Comparison of ENCODE assay signal across 1 cellular context in the genomic region with DNA sequence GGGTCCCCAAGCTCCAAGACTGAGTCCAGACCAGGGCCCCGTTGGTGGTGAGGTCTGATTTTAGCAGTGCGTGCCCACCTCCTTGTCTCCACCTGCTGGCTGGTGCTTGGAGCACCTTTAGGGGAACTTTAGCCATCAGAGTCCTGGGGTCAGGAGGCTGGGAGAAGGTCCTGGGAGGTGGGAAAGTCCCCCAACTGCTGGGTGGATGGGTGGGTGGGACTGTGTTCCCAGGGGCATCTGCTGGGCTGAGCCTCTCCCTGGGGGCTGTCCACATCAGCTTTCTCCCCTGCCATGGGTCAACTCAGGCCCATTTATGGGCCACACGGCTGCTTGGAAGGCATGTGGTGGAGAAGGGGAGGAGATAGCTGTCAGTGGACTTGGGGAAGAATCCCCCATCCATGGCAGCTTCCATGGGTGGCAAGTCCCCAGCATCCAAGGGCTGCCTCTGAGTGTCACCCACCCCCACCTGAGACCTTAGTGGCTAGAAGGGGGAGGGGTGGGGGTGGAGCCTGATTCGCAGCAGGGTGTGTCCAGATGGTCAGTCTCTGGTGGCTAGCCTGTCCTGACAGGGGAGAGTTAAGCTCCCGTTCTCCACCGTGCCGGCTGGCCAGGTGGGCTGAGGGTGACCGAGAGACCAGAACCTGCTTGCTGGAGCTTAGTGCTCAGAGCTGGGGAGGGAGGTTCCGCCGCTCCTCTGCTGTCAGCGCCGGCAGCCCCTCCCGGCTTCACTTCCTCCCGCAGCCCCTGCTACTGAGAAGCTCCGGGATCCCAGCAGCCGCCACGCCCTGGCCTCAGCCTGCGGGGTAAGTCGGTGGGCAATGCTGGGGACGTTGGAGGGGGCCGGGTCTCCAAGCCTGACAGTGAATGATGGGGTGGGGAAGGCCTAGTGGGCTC.
TF ChIP-seq lines count a peak whose summit lies in the region.

A gene with protein sequence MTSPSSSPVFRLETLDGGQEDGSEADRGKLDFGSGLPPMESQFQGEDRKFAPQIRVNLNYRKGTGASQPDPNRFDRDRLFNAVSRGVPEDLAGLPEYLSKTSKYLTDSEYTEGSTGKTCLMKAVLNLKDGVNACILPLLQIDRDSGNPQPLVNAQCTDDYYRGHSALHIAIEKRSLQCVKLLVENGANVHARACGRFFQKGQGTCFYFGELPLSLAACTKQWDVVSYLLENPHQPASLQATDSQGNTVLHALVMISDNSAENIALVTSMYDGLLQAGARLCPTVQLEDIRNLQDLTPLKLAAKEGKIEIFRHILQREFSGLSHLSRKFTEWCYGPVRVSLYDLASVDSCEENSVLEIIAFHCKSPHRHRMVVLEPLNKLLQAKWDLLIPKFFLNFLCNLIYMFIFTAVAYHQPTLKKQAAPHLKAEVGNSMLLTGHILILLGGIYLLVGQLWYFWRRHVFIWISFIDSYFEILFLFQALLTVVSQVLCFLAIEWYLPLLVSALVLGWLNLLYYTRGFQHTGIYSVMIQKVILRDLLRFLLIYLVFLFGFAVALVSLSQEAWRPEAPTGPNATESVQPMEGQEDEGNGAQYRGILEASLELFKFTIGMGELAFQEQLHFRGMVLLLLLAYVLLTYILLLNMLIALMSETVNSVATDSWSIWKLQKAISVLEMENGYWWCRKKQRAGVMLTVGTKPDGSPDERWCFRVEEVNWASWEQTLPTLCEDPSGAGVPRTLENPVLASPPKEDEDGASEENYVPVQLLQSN (plus strand): TSS at position 541 of the 894 bp plus-strand sequence. CDS start 2,098 bp downstream, outside the sequence.

TF ChIP-seq in HepG2, 621 proteins besides CTCF, POLR2A, EP300 and RAD21 (continued from another document):
- TF ChIP-seq, protein P1, sequence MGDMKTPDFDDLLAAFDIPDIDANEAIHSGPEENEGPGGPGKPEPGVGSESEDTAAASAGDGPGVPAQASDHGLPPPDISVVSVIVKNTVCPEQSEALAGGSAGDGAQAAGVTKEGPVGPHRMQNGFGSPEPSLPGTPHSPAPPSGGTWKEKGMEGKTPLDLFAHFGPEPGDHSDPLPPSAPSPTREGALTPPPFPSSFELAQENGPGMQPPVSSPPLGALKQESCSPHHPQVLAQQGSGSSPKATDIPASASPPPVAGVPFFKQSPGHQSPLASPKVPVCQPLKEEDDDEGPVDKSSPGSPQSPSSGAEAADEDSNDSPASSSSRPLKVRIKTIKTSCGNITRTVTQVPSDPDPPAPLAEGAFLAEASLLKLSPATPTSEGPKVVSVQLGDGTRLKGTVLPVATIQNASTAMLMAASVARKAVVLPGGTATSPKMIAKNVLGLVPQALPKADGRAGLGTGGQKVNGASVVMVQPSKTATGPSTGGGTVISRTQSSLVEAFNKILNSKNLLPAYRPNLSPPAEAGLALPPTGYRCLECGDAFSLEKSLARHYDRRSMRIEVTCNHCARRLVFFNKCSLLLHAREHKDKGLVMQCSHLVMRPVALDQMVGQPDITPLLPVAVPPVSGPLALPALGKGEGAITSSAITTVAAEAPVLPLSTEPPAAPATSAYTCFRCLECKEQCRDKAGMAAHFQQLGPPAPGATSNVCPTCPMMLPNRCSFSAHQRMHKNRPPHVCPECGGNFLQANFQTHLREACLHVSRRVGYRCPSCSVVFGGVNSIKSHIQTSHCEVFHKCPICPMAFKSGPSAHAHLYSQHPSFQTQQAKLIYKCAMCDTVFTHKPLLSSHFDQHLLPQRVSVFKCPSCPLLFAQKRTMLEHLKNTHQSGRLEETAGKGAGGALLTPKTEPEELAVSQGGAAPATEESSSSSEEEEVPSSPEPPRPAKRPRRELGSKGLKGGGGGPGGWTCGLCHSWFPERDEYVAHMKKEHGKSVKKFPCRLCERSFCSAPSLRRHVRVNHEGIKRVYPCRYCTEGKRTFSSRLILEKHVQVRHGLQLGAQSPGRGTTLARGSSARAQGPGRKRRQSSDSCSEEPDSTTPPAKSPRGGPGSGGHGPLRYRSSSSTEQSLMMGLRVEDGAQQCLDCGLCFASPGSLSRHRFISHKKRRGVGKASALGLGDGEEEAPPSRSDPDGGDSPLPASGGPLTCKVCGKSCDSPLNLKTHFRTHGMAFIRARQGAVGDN (CRISPR knock-in tag; IDR thresholded peaks at IDR 0.05), result peak; percentile 67
- no peak for TF ChIP-seq ZNF644 (CRISPR knock-in tag; IDR thresholded peaks at IDR 0.05; ENCODE audit: low read depth)
- TF ChIP-seq, protein P2, sequence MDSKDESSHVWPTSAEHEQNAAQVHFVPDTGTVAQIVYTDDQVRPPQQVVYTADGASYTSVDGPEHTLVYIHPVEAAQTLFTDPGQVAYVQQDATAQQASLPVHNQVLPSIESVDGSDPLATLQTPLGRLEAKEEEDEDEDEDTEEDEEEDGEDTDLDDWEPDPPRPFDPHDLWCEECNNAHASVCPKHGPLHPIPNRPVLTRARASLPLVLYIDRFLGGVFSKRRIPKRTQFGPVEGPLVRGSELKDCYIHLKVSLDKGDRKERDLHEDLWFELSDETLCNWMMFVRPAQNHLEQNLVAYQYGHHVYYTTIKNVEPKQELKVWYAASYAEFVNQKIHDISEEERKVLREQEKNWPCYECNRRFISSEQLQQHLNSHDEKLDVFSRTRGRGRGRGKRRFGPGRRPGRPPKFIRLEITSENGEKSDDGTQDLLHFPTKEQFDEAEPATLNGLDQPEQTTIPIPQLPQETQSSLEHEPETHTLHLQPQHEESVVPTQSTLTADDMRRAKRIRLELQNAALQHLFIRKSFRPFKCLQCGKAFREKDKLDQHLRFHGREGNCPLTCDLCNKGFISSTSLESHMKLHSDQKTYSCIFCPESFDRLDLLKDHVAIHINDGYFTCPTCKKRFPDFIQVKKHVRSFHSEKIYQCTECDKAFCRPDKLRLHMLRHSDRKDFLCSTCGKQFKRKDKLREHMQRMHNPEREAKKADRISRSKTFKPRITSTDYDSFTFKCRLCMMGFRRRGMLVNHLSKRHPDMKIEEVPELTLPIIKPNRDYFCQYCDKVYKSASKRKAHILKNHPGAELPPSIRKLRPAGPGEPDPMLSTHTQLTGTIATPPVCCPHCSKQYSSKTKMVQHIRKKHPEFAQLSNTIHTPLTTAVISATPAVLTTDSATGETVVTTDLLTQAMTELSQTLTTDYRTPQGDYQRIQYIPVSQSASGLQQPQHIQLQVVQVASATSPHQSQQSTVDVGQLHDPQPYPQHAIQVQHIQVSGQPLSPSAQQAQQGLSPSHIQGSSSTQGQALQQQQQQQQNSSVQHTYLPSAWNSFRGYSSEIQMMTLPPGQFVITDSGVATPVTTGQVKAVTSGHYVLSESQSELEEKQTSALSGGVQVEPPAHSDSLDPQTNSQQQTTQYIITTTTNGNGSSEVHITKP (CRISPR knock-in tag; IDR thresholded peaks at IDR 0.05; ENCODE audit: low read depth), result 0 out of 2 replicates have a peak, but pooled peaks have one; percentile 21
- TF ChIP-seq, protein P3, sequence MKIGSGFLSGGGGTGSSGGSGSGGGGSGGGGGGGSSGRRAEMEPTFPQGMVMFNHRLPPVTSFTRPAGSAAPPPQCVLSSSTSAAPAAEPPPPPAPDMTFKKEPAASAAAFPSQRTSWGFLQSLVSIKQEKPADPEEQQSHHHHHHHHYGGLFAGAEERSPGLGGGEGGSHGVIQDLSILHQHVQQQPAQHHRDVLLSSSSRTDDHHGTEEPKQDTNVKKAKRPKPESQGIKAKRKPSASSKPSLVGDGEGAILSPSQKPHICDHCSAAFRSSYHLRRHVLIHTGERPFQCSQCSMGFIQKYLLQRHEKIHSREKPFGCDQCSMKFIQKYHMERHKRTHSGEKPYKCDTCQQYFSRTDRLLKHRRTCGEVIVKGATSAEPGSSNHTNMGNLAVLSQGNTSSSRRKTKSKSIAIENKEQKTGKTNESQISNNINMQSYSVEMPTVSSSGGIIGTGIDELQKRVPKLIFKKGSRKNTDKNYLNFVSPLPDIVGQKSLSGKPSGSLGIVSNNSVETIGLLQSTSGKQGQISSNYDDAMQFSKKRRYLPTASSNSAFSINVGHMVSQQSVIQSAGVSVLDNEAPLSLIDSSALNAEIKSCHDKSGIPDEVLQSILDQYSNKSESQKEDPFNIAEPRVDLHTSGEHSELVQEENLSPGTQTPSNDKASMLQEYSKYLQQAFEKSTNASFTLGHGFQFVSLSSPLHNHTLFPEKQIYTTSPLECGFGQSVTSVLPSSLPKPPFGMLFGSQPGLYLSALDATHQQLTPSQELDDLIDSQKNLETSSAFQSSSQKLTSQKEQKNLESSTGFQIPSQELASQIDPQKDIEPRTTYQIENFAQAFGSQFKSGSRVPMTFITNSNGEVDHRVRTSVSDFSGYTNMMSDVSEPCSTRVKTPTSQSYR (CRISPR knock-in tag; IDR thresholded peaks at IDR 0.05; ENCODE audit: borderline replicate concordance), result peak; percentile 82; the same call in 1 of the 2 replicates
- TF ChIP-seq ZNF543 (CRISPR knock-in tag; IDR thresholded peaks at IDR 0.05), result 0 out of 2 replicates have a peak, but pooled peaks have one; percentile 58
- TF ChIP-seq, protein P4, sequence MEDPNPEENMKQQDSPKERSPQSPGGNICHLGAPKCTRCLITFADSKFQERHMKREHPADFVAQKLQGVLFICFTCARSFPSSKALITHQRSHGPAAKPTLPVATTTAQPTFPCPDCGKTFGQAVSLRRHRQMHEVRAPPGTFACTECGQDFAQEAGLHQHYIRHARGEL (CRISPR knock-in tag; IDR thresholded peaks at IDR 0.05), result peak; percentile 100
- TF ChIP-seq PITX1 (CRISPR knock-in tag; IDR thresholded peaks at IDR 0.05), result no peak; the same call in 1 of the 2 replicates
- TF ChIP-seq, protein P5, sequence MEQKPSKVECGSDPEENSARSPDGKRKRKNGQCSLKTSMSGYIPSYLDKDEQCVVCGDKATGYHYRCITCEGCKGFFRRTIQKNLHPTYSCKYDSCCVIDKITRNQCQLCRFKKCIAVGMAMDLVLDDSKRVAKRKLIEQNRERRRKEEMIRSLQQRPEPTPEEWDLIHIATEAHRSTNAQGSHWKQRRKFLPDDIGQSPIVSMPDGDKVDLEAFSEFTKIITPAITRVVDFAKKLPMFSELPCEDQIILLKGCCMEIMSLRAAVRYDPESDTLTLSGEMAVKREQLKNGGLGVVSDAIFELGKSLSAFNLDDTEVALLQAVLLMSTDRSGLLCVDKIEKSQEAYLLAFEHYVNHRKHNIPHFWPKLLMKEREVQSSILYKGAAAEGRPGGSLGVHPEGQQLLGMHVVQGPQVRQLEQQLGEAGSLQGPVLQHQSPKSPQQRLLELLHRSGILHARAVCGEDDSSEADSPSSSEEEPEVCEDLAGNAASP (CRISPR knock-in tag; IDR thresholded peaks at IDR 0.05; ENCODE audit: borderline replicate concordance), result no peak
- TF ChIP-seq ZNF572 (CRISPR knock-in tag; IDR thresholded peaks at IDR 0.05), result no peak
- no peak for TF ChIP-seq RCOR2 (CRISPR knock-in tag; IDR thresholded peaks at IDR 0.05)
- TF ChIP-seq KLF13 (CRISPR knock-in tag; IDR thresholded peaks at IDR 0.05), result 0 out of 2 replicates have a peak, but pooled peaks have one; percentile 35
- TF ChIP-seq ETV6 (CRISPR knock-in tag; conservative IDR thresholded peaks at IDR 0.05), result peak; percentile 33; the same call in 1 of the 2 replicates
